Comparison of ENCODE assay signal across 8 cellular contexts in genomic region chr1:1306661-1307260, GRCh38. TPM values are rescaled to one million over a fixed set of nuclear protein-coding genes. Genes with fewer than 3 reads are reported as not detected.
DNase-seq lines count a peak whose midpoint lies in the region; ATAC-seq, FAIRE-seq and TF ChIP-seq lines count a peak whose summit lies in the region.

No MANE protein-coding gene starts in this region.

- TF ChIP-seq POLR2A in GM12891 (IDR thresholded peaks at IDR 0.05; ENCODE audit: low read depth, low read length) (no peak), gastrocnemius medialis (IDR thresholded peaks at IDR 0.05) (no peak), H54 (IDR thresholded peaks at IDR 0.05; ENCODE audit: low read depth, low read length) (no peak)

- peak; percentile 95 for FAIRE-seq in GM12891 (lab: Jason Lieb, UNC)
- FAIRE-seq in H54 (lab: Jason Lieb, UNC): no peak

- H3K4me1 ChIP-seq in gastrocnemius medialis: peaks cover 38 to 46% of the 10 kb centered on the region in 2 donors

- ATAC-seq in gastrocnemius medialis: no peak

- TF ChIP-seq CTCF in fibroblast of mammary gland (conservative IDR thresholded peaks at IDR 0.05; ENCODE audit: control insufficient read depth, insufficient read depth, low read depth, low read length): no peak
- no peak for TF ChIP-seq CTCF in gastrocnemius medialis (IDR thresholded peaks at IDR 0.05 in 4 of 5, conservative IDR thresholded peaks at IDR 0.05 in 1 of 5)

- H3K27ac ChIP-seq in SK-N-MC: no peak overlapping the region; the same call in 1 of the 2 replicates
- peak overlapping the region; percentile 88 to 100 (median 96) for H3K27ac ChIP-seq in gastrocnemius medialis

- intact Hi-C loops in gastrocnemius medialis (cut with DNase I; ENCODE audit: low total_unique reads): loop anchor here (2.0 kb wide), 1 partner anchor 34 kb away; the partner anchor contains the start of gene UBE2J2

- H3K9me3 ChIP-seq in SK-N-MC (ENCODE audit: low read depth, low read length) (no peaks in the 10 kb centered on the region), gastrocnemius medialis (no peaks in the 10 kb centered on the region)

- H3K9ac ChIP-seq in SK-N-MC (ENCODE audit: insufficient read length): peak overlapping the region; percentile 75

- H3K36me3 ChIP-seq in SK-N-MC (ENCODE audit: insufficient read depth, low read length): peaks cover 10% of the 10 kb centered on the region; the same call in 1 of the 2 replicates
- peaks cover 0 to 8% of the 10 kb centered on the region in 2 donors for H3K36me3 ChIP-seq in gastrocnemius medialis

- peak overlapping the region; percentile 85 for H3K4me3 ChIP-seq in SK-N-MC
- peak overlapping the region; percentile 62 for H3K4me3 ChIP-seq in fibroblast of mammary gland (ENCODE audit: control insufficient read depth, low read depth, low read length)
- peak overlapping the region; percentile 57 to 92 (median 74) for H3K4me3 ChIP-seq in gastrocnemius medialis

- in situ Hi-C loops in gastrocnemius medialis (cut with MboI; ENCODE audit: low sequenced_read_pairs in 4 of 4): no loop called here

- no peaks in the 10 kb centered on the region for H3K27me3 ChIP-seq in gastrocnemius medialis

- DNase-seq in GM12891 (ENCODE audit: insufficient read length, low spot score): no peak
- no peak for DNase-seq in SK-N-MC (ENCODE audit: low read depth, low spot score)
- DNase-seq in fibroblast of mammary gland (ENCODE audit: low read depth): no peak
- DNase-seq in gastrocnemius medialis: no peak
- no peak for DNase-seq in HCEC 1CT
- no peak for DNase-seq in H54 (ENCODE audit: insufficient read length, low spot score)
- DNase-seq in effector CD4-positive, alpha-beta T cell: no peak
- no peak for DNase-seq in GOT3 (lab: John Stamatoyannopoulos, UW)

TF ChIP-seq in GM12891, 5 proteins besides CTCF, POLR2A, EP300 and RAD21:
- TF ChIP-seq SPI1 (IDR thresholded peaks at IDR 0.05; ENCODE audit: low read depth, low read length): no peak
- no peak for TF ChIP-seq TAF1 (IDR thresholded peaks at IDR 0.05; ENCODE audit: low read depth, low read length)
- TF ChIP-seq POU2F2 (IDR thresholded peaks at IDR 0.05; ENCODE audit: low read depth, low read length): no peak
- TF ChIP-seq PAX5 (IDR thresholded peaks at IDR 0.05; ENCODE audit: insufficient read depth, low read length, severe bottlenecking): no peak
- TF ChIP-seq POLR2AphosphoS5 (IDR thresholded peaks at IDR 0.05; ENCODE audit: low read depth, low read length): no peak

RNA-seq across cellular contexts. Expression of gene ACAP3, which starts 1.0 kb away (rescaled TPM):
- polyA plus RNA-seq in GM12891 (2012; ENCODE audit: low read depth, missing spikeins): 16.1 TPM
- 10 to 100 TPM; 18.4 to 31.9 (median 25.8) TPM for total RNA-seq in gastrocnemius medialis

RNA-seq across cellular contexts. Expression of gene PUSL1, which starts 1.6 kb away (rescaled TPM):
- polyA plus RNA-seq in GM12891 (2012; ENCODE audit: low read depth, missing spikeins): 10.1 TPM
- 10 to 100 TPM in 2 of 4 donors, 1 to 10 TPM in 2; 6.2 to 13.1 (median 9.5) TPM for total RNA-seq in gastrocnemius medialis

RNA-seq across cellular contexts. Expression of gene INTS11, which starts 17.7 kb away (rescaled TPM):
- 53.4 TPM for polyA plus RNA-seq in GM12891 (2012; ENCODE audit: low read depth, missing spikeins)
- 10 to 100 TPM; 74.0 to 94.4 (median 84.7) TPM for total RNA-seq in gastrocnemius medialis

RNA-seq across cellular contexts. Expression of gene CPTP, which starts 17.8 kb away (rescaled TPM):
- 11.6 TPM for polyA plus RNA-seq in GM12891 (2012; ENCODE audit: low read depth, missing spikeins)
- 10 to 100 TPM; 22.7 to 64.9 (median 34.0) TPM for total RNA-seq in gastrocnemius medialis

RNA-seq across cellular contexts. Expression of gene TAS1R3, which starts 24.3 kb away (rescaled TPM):
- polyA plus RNA-seq in GM12891 (2012; ENCODE audit: low read depth, missing spikeins): 0.50 TPM
- under 1 TPM in 2 of 4 donors, not detected in 2; 0.20 to 0.44 TPM for total RNA-seq in gastrocnemius medialis
